In genomic region chr4:139279723-139280620, GRCh38 we compare ENCODE assay signal across 8 cellular contexts. TPM values are rescaled to one million over a fixed set of nuclear protein-coding genes. Genes with fewer than 3 reads are reported as not detected.
DNase-seq lines count a peak whose midpoint lies in the region; ATAC-seq, FAIRE-seq and TF ChIP-seq lines count a peak whose summit lies in the region.

TSS of gene MGARP (minus strand) at chr4:139280225. CDS start at chr4:139280158, 67 bp downstream.

- TF ChIP-seq CTCF in OCI-LY3 (IDR thresholded peaks at IDR 0.05; ENCODE audit: low read depth, low read length) (no peak), bronchial epithelial cell (IDR thresholded peaks at IDR 0.05; ENCODE audit: insufficient read depth, low read length, severe bottlenecking) (no peak)

- no peak within 1 kb of the TSS for H3K27ac ChIP-seq in OCI-LY3 (ENCODE audit: low read length)

- peaks cover 7% of the 10 kb centered on the region for H3K9me3 ChIP-seq in OCI-LY3 (ENCODE audit: insufficient read depth, low read length)

- H3K27me3 ChIP-seq in OCI-LY3 (ENCODE audit: low read depth, low read length): peaks cover 29% of the 10 kb centered on the region
- H3K27me3 ChIP-seq in bronchial epithelial cell (ENCODE audit: control insufficient read depth, insufficient read depth, low read length): peaks cover 2% of the 10 kb centered on the region

- no peaks in the 10 kb centered on the region for H4K20me1 ChIP-seq in OCI-LY3 (ENCODE audit: insufficient read depth, low read length)

- H3K4me3 ChIP-seq in OCI-LY3 (ENCODE audit: low read length) (peak within 1 kb of the TSS; percentile 70), bronchial epithelial cell (ENCODE audit: low read depth, low read length) (peak within 1 kb of the TSS; percentile 31)

- H2AFZ ChIP-seq in OCI-LY3 (ENCODE audit: low read depth, low read length): 0 out of 2 replicates have a peak within 1 kb of the TSS, but pooled peaks have one; percentile 12

- peaks cover 4% of the 10 kb centered on the region for H3K36me3 ChIP-seq in OCI-LY3 (replicated peaks; ENCODE audit: low read depth, low read length)
- no peaks in the 10 kb centered on the region for H3K36me3 ChIP-seq in bronchial epithelial cell (ENCODE audit: control insufficient read depth, insufficient read depth, low read length)

- H3K9ac ChIP-seq in OCI-LY3 (ENCODE audit: low read length): 0 out of 2 replicates have a peak within 1 kb of the TSS, but pooled peaks have one; percentile 3

- peak; percentile 55 for ATAC-seq in GM18502 (IDR thresholded peaks at IDR 0.05; ENCODE audit: poor library complexity, unreplicated experiment)
- no peak for ATAC-seq in HG02973 (IDR thresholded peaks at IDR 0.05; ENCODE audit: unreplicated experiment)
- ATAC-seq in HG03135 (IDR thresholded peaks at IDR 0.05; ENCODE audit: unreplicated experiment): no peak

- peak within 1 kb of the TSS; percentile 60 for H3K4me2 ChIP-seq in OCI-LY3 (ENCODE audit: low read length)

- H3K4me1 ChIP-seq in OCI-LY3 (ENCODE audit: low read length): peaks cover 6% of the 10 kb centered on the region; the same call in 1 of the 2 replicates

- H3K79me2 ChIP-seq in OCI-LY3 (ENCODE audit: low read length): no peaks in the 10 kb centered on the region

- no peak for FAIRE-seq in bronchial epithelial cell (lab: Jason Lieb, UNC)

- no peak for DNase-seq in bronchial epithelial cell (ENCODE audit: low read depth)
- DNase-seq in iris pigment epithelial cell (ENCODE audit: low read depth): peak; percentile 46
- DNase-seq in stimulated activated CD4-positive, alpha-beta T cell treated with anti-CD3 and anti-CD28 coated beads, Interleukin-15, amount 100 ng/mL, for 24 hours: peak; percentile 51
- DNase-seq in HCEC 1CT: no peak

RNA-seq across cellular contexts. Expression of gene MGARP, which starts in this region (rescaled TPM):
- total RNA-seq in bronchial epithelial cell: 0.13 and 0.53 TPM in 2 replicates

Comparison
In these comparisons a context has a peak if more than half of its experiments do, and no peak if none do; other contexts are left out.
1. DNase-seq: peak in iris pigment epithelial cell (single experiment) and stimulated activated CD4-positive, alpha-beta T cell treated with anti-CD3 and anti-CD28 coated beads, Interleukin-15, amount 100 ng/mL, for 24 hours (single experiment); none in bronchial epithelial cell (single experiment) and HCEC 1CT (single experiment).